In genomic region chr11:74371269-74372039, GRCh38 we compare ENCODE assay signal across 14 cellular contexts. TPM values are rescaled to one million over a fixed set of nuclear protein-coding genes. Genes with fewer than 3 reads are reported as not detected.
DNase-seq lines count a peak whose midpoint lies in the region; ATAC-seq, FAIRE-seq and TF ChIP-seq lines count a peak whose summit lies in the region.
"Had no signal": no experiment of that assay in that cellular context is flagged by ENCODE, and none has a peak within 500 bp of the region (broad histone marks: within the 10 kb centered on the region; RNA-seq: fewer than 3 reads in every experiment).

No MANE protein-coding gene starts in this region.

- H3K36me3 ChIP-seq in Panc1 (ENCODE audit: control insufficient read depth, insufficient read depth, low read length) = no peaks in the 10 kb centered on the region
- H3K36me3 ChIP-seq: Peyer's patch had no signal

- intact Hi-C loops in Panc1 (cut with micrococcal nuclease; ENCODE audit: unreplicated experiment) = no loop called here

- DNase-seq in AG08396 (ENCODE audit: low spot score) (peak; percentile 8), HCEC 1CT (peak; percentile 79), Panc1 (ENCODE audit: low read depth, low spot score) (no peak), fibroblast of peridontal ligament (ENCODE audit: extremely low read depth) (peak; percentile 10), frontal cortex (ENCODE audit: low spot score in 2 of 2) (no peak), MV-4-11 (lab: John Stamatoyannopoulos, UW) (no peak)
- DNase-seq: activated CD4-positive, CD25-positive, alpha-beta regulatory T cell treated with anti-CD3 and anti-CD28 coated beads, Interleukin-2, amount 50 U/mL, for 72 hours; dorsolateral prefrontal cortex; Peyer's patch; stimulated activated CD4-positive, alpha-beta T cell treated with anti-CD3 and anti-CD28 coated beads, Interleukin-2, amount 100 ng/mL, for 24 hours had no signal

- no peak overlapping the region for H3K4me3 ChIP-seq in Panc1 (ENCODE audit: low read depth in 2 of 2, low read length in 2 of 2)
- H3K4me3 ChIP-seq: dorsolateral prefrontal cortex, K562, Peyer's patch had no signal

- no peaks in the 10 kb centered on the region for H3K27me3 ChIP-seq in Panc1 (ENCODE audit: control insufficient read depth, insufficient read depth, low read length)
- H3K27me3 ChIP-seq: dorsolateral prefrontal cortex, Peyer's patch had no signal

- FAIRE-seq in frontal cortex (lab: Jason Lieb, UNC) = no peak
- FAIRE-seq: GM12891, K562 had no signal

- H3K9me3 ChIP-seq in Panc1 (ENCODE audit: control insufficient read depth, insufficient read depth, low read depth, low read length) = no peaks in the 10 kb centered on the region
- H3K9me3 ChIP-seq: Peyer's patch had no signal

- ATAC-seq in Panc1 (peak; percentile 93), HG03025 (IDR thresholded peaks at IDR 0.05; ENCODE audit: low FRiP score, unreplicated experiment) (no peak), HG02798 (IDR thresholded peaks at IDR 0.05; ENCODE audit: poor library complexity, unreplicated experiment) (no peak)
- ATAC-seq: K562 had no signal

- H3K4me1 ChIP-seq in Panc1 (ENCODE audit: control insufficient read depth, insufficient read depth, low read length) = peaks cover 15% of the 10 kb centered on the region
- H3K4me1 ChIP-seq: Peyer's patch had no signal

- H3K27ac ChIP-seq in Panc1 (ENCODE audit: low read length) = no peak overlapping the region; the same call in 1 of the 2 replicates
- H3K27ac ChIP-seq: Peyer's patch had no signal

- TF ChIP-seq CTCF in Panc1 (IDR thresholded peaks at IDR 0.05) = no peak

- no TSS peak for BruUV-seq in Panc1 (replicated peaks; lab: Mats Ljungman, UMichigan)

- POLR2A ChIA-PET in Panc1 (lab: Charles Lee) = no interaction called here

- in situ Hi-C loops in Panc1 (cut with HindIII; ENCODE audit: low pct_unique_long_range_greater_than_20kb, low sequenced_read_pairs) = no loop called here

- CTCF ChIA-PET in Panc1 (lab: Charles Lee) = no interaction called here

RNA-seq across cellular contexts. Expression of gene PGM2L1, which starts 26.8 kb away (rescaled TPM):
- total RNA-seq in Panc1 (2021; ENCODE audit: unreplicated experiment) = 33.1 TPM
- polyA plus RNA-seq in Panc1 (2012; ENCODE audit: insufficient read length) = 9.4 TPM
- 203 TPM for total RNA-seq in frontal cortex

Comparison
In these comparisons a context has a peak if more than half of its experiments do, and no peak if none do; other contexts are left out.
1. DNase-seq: peak in AG08396 (single experiment), HCEC 1CT (single experiment) and fibroblast of peridontal ligament (single experiment); none in Panc1 (single experiment), frontal cortex (0 of 2) and MV-4-11 (single experiment).